In genomic region chr11:64875369-64876225, GRCh38 we compare ENCODE assay signal across 6 cellular contexts. TPM values are rescaled to one million over a fixed set of nuclear protein-coding genes. Genes with fewer than 3 reads are reported as not detected.
DNase-seq lines count a peak whose midpoint lies in the region; ATAC-seq and TF ChIP-seq lines count a peak whose summit lies in the region.

No MANE protein-coding gene starts in this region.

- peak overlapping the region; percentile 97 to 99 for H3K4me3 ChIP-seq in mucosa of rectum (ENCODE audit: low read length in 2 of 2)

- no peaks in the 10 kb centered on the region for H3K27me3 ChIP-seq in mucosa of rectum (ENCODE audit: control insufficient read depth in 2 of 2, insufficient read depth in 2 of 2, low read length in 2 of 2)

- TF ChIP-seq CTCF in VCaP (conservative IDR thresholded peaks at IDR 0.05), result no peak

- no peaks in the 10 kb centered on the region for H3K9me3 ChIP-seq in mucosa of rectum (ENCODE audit: control insufficient read depth in 2 of 2, low read length in 2 of 2)

- H3K4me1 ChIP-seq in mucosa of rectum (ENCODE audit: control insufficient read depth in 2 of 2, insufficient read depth in 2 of 2, low read length in 2 of 2), result peaks cover 68 to 73% of the 10 kb centered on the region in 2 donors

- peaks cover 20 to 30% of the 10 kb centered on the region in 2 donors for H3K36me3 ChIP-seq in mucosa of rectum (ENCODE audit: control insufficient read depth in 2 of 2, insufficient read depth in 2 of 2, low read length in 2 of 2)

- ATAC-seq in HG02642 (IDR thresholded peaks at IDR 0.05; ENCODE audit: poor library complexity, unreplicated experiment), result no peak
- ATAC-seq in HG03565 (IDR thresholded peaks at IDR 0.05; ENCODE audit: unreplicated experiment), result no peak

- H3K27ac ChIP-seq in VCaP (peak overlapping the region; percentile 94; the same call in 1 of the 2 replicates), mucosa of rectum (ENCODE audit: low read depth in 2 of 2, low read length in 2 of 2) (peak overlapping the region; percentile 36 to 94)

- peak overlapping the region; percentile 96 for H3K9ac ChIP-seq in mucosa of rectum (ENCODE audit: low read depth in 1 of 2, low read length in 2 of 2)

- in situ Hi-C loops in Caki2 (cut with HindIII; ENCODE audit: low pct_unique_long_range_greater_than_20kb, low sequenced_read_pairs), result no loop called here

- DNase-seq in Caki2 (ENCODE audit: low read depth) (peak; percentile 61), OCI-M1 (lab: John Stamatoyannopoulos, UW) (no peak)

RNA-seq across cellular contexts. Expression of gene EHD1, which starts 2.8 kb away (rescaled TPM):
- total RNA-seq in Caki2 (2014; rRNA removed; shearing (Covaris generic); ENCODE audit: low replicate concordance), result 53.4 and 68.3 TPM in 2 replicates

RNA-seq across cellular contexts. Expression of gene CDC42BPG, which starts 31.1 kb away (rescaled TPM):
- 0.12 and 1.1 TPM in 2 replicates for total RNA-seq in Caki2 (2014; rRNA removed; shearing (Covaris generic); ENCODE audit: low replicate concordance)

RNA-seq across cellular contexts. Expression of gene ATG2A, which starts 41.4 kb away (rescaled TPM):
- 4.8 and 11.1 TPM in 2 replicates for total RNA-seq in Caki2 (2014; rRNA removed; shearing (Covaris generic); ENCODE audit: low replicate concordance)

RNA-seq across cellular contexts. Expression of gene PPP2R5B, which starts 48.9 kb away (rescaled TPM):
- total RNA-seq in Caki2 (2014; rRNA removed; shearing (Covaris generic); ENCODE audit: low replicate concordance), result 13.2 and 16.0 TPM in 2 replicates
